9 cellular contexts compared by ENCODE assay signal in the genomic region with DNA sequence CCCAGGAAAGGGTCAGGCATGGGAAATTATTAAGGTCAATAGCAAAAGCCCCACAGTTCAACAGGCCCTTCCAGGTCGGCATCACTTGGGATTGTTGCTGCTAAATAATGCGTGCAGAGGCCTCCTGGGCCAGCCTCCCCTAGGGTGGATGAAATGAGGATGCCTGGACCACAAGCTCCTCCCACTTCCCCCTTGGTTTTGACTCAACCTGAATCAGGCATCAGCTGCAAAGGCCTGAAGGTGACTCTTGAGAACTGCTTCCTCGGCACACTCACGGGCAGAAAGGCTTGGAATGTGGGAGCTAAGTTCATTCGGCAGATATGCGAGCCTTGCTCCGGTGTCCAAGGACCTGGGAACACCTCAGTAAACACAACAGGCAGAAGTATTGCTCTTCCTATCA.
DNase-seq lines count a peak whose midpoint lies in the region; ATAC-seq, FAIRE-seq and TF ChIP-seq lines count a peak whose summit lies in the region.
"Had no signal": no experiment of that assay in that cellular context is flagged by ENCODE, and none has a peak within 500 bp of the region (broad histone marks: within the 10 kb centered on the region; RNA-seq: fewer than 3 reads in every experiment).

No MANE protein-coding gene starts in this region.

- H3K9me3 Mint-ChIP-seq in naive thymus-derived CD8-positive, alpha-beta T cell = peaks cover 0 to 3% (median 0%) of the 10 kb centered on the region in 9 donors

- DNase-seq in PC-9 (peak in 1 of 2 experiments; percentile 55), NCI-H1436 (lab: John Stamatoyannopoulos, UW) (no peak), kidney (no peak), cerebellar nuclear complex (lab: John Stamatoyannopoulos, UW) (no peak)
- peak; percentile 68 for DNase-seq in activated T-helper 9 cell treated with anti-CD3 and anti-CD28 coated beads, Interleukin-2, amount 50 U/mL, for 16 hours (ENCODE audit: low read depth)
- peak in 9 of 10 donors; percentile 47 to 82 (median 68) for DNase-seq in naive thymus-derived CD8-positive, alpha-beta T cell

- no peak for FAIRE-seq in kidney (lab: Jason Lieb, UNC)
- FAIRE-seq: pancreas had no signal

- POLR2A ChIA-PET in PC-9 (lab: Charles Lee; ENCODE audit: unreplicated experiment) = no interaction called here
- POLR2A ChIA-PET in naive thymus-derived CD8-positive, alpha-beta T cell (lab: Charles Lee) = interaction anchor here (0.8 to 3.2 kb wide), 11 partner anchors 9 to 241 kb away, joined by 3 to 43 read pairs (median 4); a partner anchor contains a TSS

- BruUV-seq in PC-9 (replicated peaks; lab: Mats Ljungman, UMichigan) = no TSS peak

- no peak overlapping the region for H2AFZ ChIP-seq in PC-9

- H4K20me1 ChIP-seq in PC-9 (ENCODE audit: insufficient read depth) = no peaks in the 10 kb centered on the region

- H3K27me3 Mint-ChIP-seq in naive thymus-derived CD8-positive, alpha-beta T cell = no peaks in the 10 kb centered on the region

- TF ChIP-seq CTCF in PC-9 (conservative IDR thresholded peaks at IDR 0.05) = no peak
- TF ChIP-seq CTCF in kidney (IDR thresholded peaks at IDR 0.05; ENCODE audit: borderline replicate concordance, extremely low read depth, insufficient read depth) = no peak

- H3K36me3 Mint-ChIP-seq in naive thymus-derived CD8-positive, alpha-beta T cell = peaks cover 6 to 40% (median 22%) of the 10 kb centered on the region in 3 donors

- H3K79me2 ChIP-seq in PC-9 (ENCODE audit: low read depth) = peaks cover 44% of the 10 kb centered on the region

- ATAC-seq in GM18502 (IDR thresholded peaks at IDR 0.05; ENCODE audit: poor library complexity, unreplicated experiment) (peak; percentile 45), HG02798 (IDR thresholded peaks at IDR 0.05; ENCODE audit: poor library complexity, unreplicated experiment) (peak; percentile 40)
- ATAC-seq in naive thymus-derived CD8-positive, alpha-beta T cell = peak; percentile 50 to 52

- CTCF ChIA-PET in PC-9 (lab: Charles Lee) = no interaction called here

- H3K4me3 ChIP-seq in PC-9 = no peak overlapping the region
- H3K4me3 ChIP-seq in kidney (ENCODE audit: low read length in 2 of 2) = no peak overlapping the region
- H3K4me3 ChIP-seq: pancreas had no signal

- peak overlapping the region; percentile 94 to 100 (median 99) for H3K27ac Mint-ChIP-seq in naive thymus-derived CD8-positive, alpha-beta T cell

- intact Hi-C loops in PC-9 (cut with micrococcal nuclease; ENCODE audit: unreplicated experiment) = no loop called here
- intact Hi-C loops in kidney (cut with DNase I) = no loop called here

- H3K4me1 Mint-ChIP-seq in naive thymus-derived CD8-positive, alpha-beta T cell = peaks cover 43 to 94% (median 82%) of the 10 kb centered on the region in 4 donors

- H3K9ac ChIP-seq in kidney (ENCODE audit: low read length in 2 of 2) = no peak overlapping the region

- peaks cover 59% of the 10 kb centered on the region for H3F3A ChIP-seq in PC-9 (ENCODE audit: insufficient read depth, low read depth)

- no peaks in the 10 kb centered on the region for H3K9me3 ChIP-seq in PC-9 (ENCODE audit: insufficient read depth, low read depth)
- no peaks in the 10 kb centered on the region for H3K9me3 ChIP-seq in kidney (ENCODE audit: control insufficient read depth in 1 of 2, low read length in 2 of 2)
- H3K9me3 ChIP-seq: pancreas had no signal

- H3K4me3 Mint-ChIP-seq in naive thymus-derived CD8-positive, alpha-beta T cell = peak overlapping the region; percentile 16 to 80 (median 73)

- H3K36me3 ChIP-seq in PC-9 (ENCODE audit: low read depth) = peaks cover 26% of the 10 kb centered on the region; the same call in 1 of the 2 replicates
- H3K36me3 ChIP-seq in kidney (ENCODE audit: control insufficient read depth in 1 of 2, insufficient read depth in 2 of 2, low read length in 2 of 2) = no peaks in the 10 kb centered on the region

- 0 out of 2 replicates have a peak overlapping the region, but pooled peaks have one; percentile 6 for H3K4me2 ChIP-seq in PC-9

- H3K4me1 ChIP-seq in PC-9 (replicated peaks; ENCODE audit: insufficient read depth) = peaks cover 62% of the 10 kb centered on the region
- peaks cover 0 to 14% of the 10 kb centered on the region in 2 donors for H3K4me1 ChIP-seq in kidney (ENCODE audit: control insufficient read depth in 1 of 2, insufficient read depth in 1 of 2, low read depth in 1 of 2, low read length in 2 of 2)

- H3K27ac ChIP-seq in PC-9 = peak overlapping the region; percentile 97
- H3K27ac ChIP-seq in kidney (ENCODE audit: low read depth in 2 of 2, low read length in 2 of 2) = peak overlapping the region in 1 of 2 donors; percentile 7

- H3K27me3 ChIP-seq in PC-9 (ENCODE audit: insufficient read depth, low read depth) = no peaks in the 10 kb centered on the region
- H3K27me3 ChIP-seq: pancreas had no signal

- H3K9me2 ChIP-seq in PC-9 (ENCODE audit: insufficient read depth) = no peaks in the 10 kb centered on the region

Comparison
In these comparisons a context has a peak if more than half of its experiments do, and no peak if none do; other contexts are left out.
1. DNase-seq: peak in activated T-helper 9 cell treated with anti-CD3 and anti-CD28 coated beads, Interleukin-2, amount 50 U/mL, for 16 hours (single experiment) and naive thymus-derived CD8-positive, alpha-beta T cell (9 of 10); none in NCI-H1436 (single experiment), kidney (single experiment) and cerebellar nuclear complex (0 of 2).
2. Peak in every context shown above with its lines, with median percentiles within 50 percentile points of each other: ATAC-seq.